ENCODE assay signal across 9 cellular contexts in the genomic region with DNA sequence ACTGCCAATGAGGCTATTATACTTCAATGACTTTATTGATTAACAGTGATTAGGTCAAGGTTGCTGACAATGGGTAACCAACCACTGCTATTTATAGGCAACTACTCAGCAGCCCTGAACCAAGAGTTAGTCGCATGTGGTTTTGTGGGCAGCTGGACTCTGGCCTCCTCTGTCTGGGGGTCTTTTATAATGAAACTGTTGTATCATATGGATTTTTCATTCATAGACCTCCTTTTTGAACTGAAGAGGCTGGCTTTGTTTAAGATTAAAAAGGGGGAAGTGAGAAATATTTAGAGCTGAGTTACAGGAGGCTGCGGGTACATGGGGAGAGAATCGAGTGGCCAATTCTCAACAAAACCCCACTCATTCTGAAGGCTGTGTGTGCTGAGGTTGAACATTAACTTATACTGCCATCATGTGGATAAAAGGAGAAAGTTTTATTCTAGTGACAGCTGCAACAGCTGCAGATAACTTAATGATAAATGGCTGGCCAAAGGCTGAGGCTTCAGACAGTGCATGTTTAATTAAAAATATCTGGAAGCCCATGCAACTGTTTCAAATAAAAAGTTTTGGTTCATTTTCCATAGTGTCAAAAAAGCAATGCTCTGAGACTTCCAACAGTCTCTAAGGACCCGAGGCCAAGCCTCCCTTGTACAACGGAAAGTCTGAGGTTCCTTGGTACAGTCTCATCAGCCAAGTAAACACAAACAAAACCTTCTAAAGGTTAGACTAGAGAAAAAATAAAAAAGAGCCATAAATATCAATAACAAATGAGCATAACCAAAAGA.
DNase-seq lines count a peak whose midpoint lies in the region; ATAC-seq and TF ChIP-seq lines count a peak whose summit lies in the region.
"Had no signal": no experiment of that assay in that cellular context is flagged by ENCODE, and none has a peak within 500 bp of the region (broad histone marks: within the 10 kb centered on the region; RNA-seq: fewer than 3 reads in every experiment).

No MANE protein-coding gene starts in this region.

- TF ChIP-seq EP300 in tibial nerve (IDR thresholded peaks at IDR 0.05) (no peak), gastroesophageal sphincter (IDR thresholded peaks at IDR 0.05) (no peak)

- no peak overlapping the region for H2AFZ ChIP-seq in hepatocyte

- H3K9me2 ChIP-seq in hepatocyte (replicated peaks; ENCODE audit: insufficient read depth), result no peaks in the 10 kb centered on the region

- no peak overlapping the region for H3K27ac ChIP-seq in hepatocyte
- no peak overlapping the region for H3K27ac ChIP-seq in tibial nerve
- no peak overlapping the region for H3K27ac ChIP-seq in gastroesophageal sphincter

- H3K4me3 ChIP-seq in hepatocyte, result no peak overlapping the region
- no peak overlapping the region for H3K4me3 ChIP-seq in tibial nerve
- no peak overlapping the region for H3K4me3 ChIP-seq in gastroesophageal sphincter

- no peaks in the 10 kb centered on the region for H3K36me3 ChIP-seq in hepatocyte (replicated peaks; ENCODE audit: insufficient read depth, low read depth)
- H3K36me3 ChIP-seq in tibial nerve, result no peaks in the 10 kb centered on the region
- H3K36me3 ChIP-seq in gastroesophageal sphincter, result no peaks in the 10 kb centered on the region

- peak; percentile 14 for DNase-seq in NCI-H1694 treated with DMSO at 0.1 percent for 48 hours (lab: John Stamatoyannopoulos, UW)
- no peak for DNase-seq in NCI-H1694 (lab: John Stamatoyannopoulos, UW)
- peak; percentile 65 for DNase-seq in HT-29 (ENCODE audit: low spot score)
- DNase-seq in SHP77 treated with DMSO at 0.1 percent for 48 hours (lab: John Stamatoyannopoulos, UW), result peak; percentile 0
- peak; percentile 55 for DNase-seq in hepatocyte (ENCODE audit: low spot score)
- DNase-seq in tibial nerve (ENCODE audit: low spot score in 2 of 2), result no peak
- DNase-seq: CD4-positive, CD25-positive, alpha-beta regulatory T cell had no signal

- 47% methylated on average over 5 of the region's 5 CpGs for WGBS in hepatocyte (ENCODE audit: low lambda C conversion rate, missing lambda C conversion rate)
- WGBS in tibial nerve, 2 donors, result 26 to 30% methylated on average over 5 of the region's 5 CpGs
- WGBS in gastroesophageal sphincter (ENCODE audit: low coverage in 1 of 2), 2 donors, result 24 to 28% methylated on average over 4 to 5 of the region's 5 CpGs

- TF ChIP-seq CTCF in hepatocyte (IDR thresholded peaks at IDR 0.05; ENCODE audit: poor library complexity) (peak; percentile 74), tibial nerve (IDR thresholded peaks at IDR 0.05) (peak in 2 of 5 experiments; percentile 9 to 37), gastroesophageal sphincter (IDR thresholded peaks at IDR 0.05) (peak in 2 of 4 experiments; percentile 4 to 40)

- no peaks in the 10 kb centered on the region for H4K20me1 ChIP-seq in hepatocyte (ENCODE audit: insufficient read depth, poor library complexity, severe bottlenecking)

- H3K9me3 ChIP-seq in hepatocyte (ENCODE audit: low read depth) (no peaks in the 10 kb centered on the region), tibial nerve (no peaks in the 10 kb centered on the region), gastroesophageal sphincter (no peaks in the 10 kb centered on the region)

- no peak for TF ChIP-seq POLR2A in tibial nerve (IDR thresholded peaks at IDR 0.05)
- TF ChIP-seq POLR2A in gastroesophageal sphincter (IDR thresholded peaks at IDR 0.05), result no peak

- peak overlapping the region; percentile 15 for H3K4me2 ChIP-seq in hepatocyte

- H3K27me3 ChIP-seq in hepatocyte, result no peaks in the 10 kb centered on the region
- H3K27me3 ChIP-seq in tibial nerve, result no peaks in the 10 kb centered on the region
- H3K27me3 ChIP-seq in gastroesophageal sphincter, result no peaks in the 10 kb centered on the region

- peaks cover 3% of the 10 kb centered on the region for H3K4me1 ChIP-seq in hepatocyte (ENCODE audit: insufficient read depth)
- peaks cover 0 to 6% (median 0%) of the 10 kb centered on the region in 4 donors for H3K4me1 ChIP-seq in tibial nerve
- no peaks in the 10 kb centered on the region for H3K4me1 ChIP-seq in gastroesophageal sphincter

- peak; percentile 84 for ATAC-seq in GM21717 (IDR thresholded peaks at IDR 0.05; ENCODE audit: unreplicated experiment)
- ATAC-seq in gastroesophageal sphincter, result no peak

- no peaks in the 10 kb centered on the region for H3K79me2 ChIP-seq in hepatocyte

Comparison
In these comparisons a context has a peak if more than half of its experiments do, and no peak if none do; other contexts are left out.
1. DNase-seq: peak in NCI-H1694 treated with DMSO at 0.1 percent for 48 hours (single experiment), HT-29 (single experiment), SHP77 treated with DMSO at 0.1 percent for 48 hours (single experiment) and hepatocyte (single experiment); none in NCI-H1694 (single experiment) and tibial nerve (0 of 2).